ENCODE assay signal across 1 cellular context in genomic region chr1:110243581-110243980, GRCh38.
TF ChIP-seq lines count a peak whose summit lies in the region.

No MANE protein-coding gene starts in this region.

TF ChIP-seq in H1, 55 proteins besides CTCF, POLR2A, EP300 and RAD21 (continued from another document):
- no peak for TF ChIP-seq RNF2 (IDR thresholded peaks at IDR 0.05; ENCODE audit: borderline replicate concordance, low read depth, low read length, missing control alignments, poor library complexity, severe bottlenecking)
- TF ChIP-seq FOSL1 (IDR thresholded peaks at IDR 0.05; ENCODE audit: insufficient read depth, low read depth, low read length), result no peak
- no peak for TF ChIP-seq CHD1 (IDR thresholded peaks at IDR 0.05; ENCODE audit: low read depth, low read length)
- TF ChIP-seq SRF (IDR thresholded peaks at IDR 0.05; ENCODE audit: low read depth, low read length), result no peak
- TF ChIP-seq MAX (IDR thresholded peaks at IDR 0.05), result no peak
